1 cellular context compared by ENCODE assay signal in the genomic region with DNA sequence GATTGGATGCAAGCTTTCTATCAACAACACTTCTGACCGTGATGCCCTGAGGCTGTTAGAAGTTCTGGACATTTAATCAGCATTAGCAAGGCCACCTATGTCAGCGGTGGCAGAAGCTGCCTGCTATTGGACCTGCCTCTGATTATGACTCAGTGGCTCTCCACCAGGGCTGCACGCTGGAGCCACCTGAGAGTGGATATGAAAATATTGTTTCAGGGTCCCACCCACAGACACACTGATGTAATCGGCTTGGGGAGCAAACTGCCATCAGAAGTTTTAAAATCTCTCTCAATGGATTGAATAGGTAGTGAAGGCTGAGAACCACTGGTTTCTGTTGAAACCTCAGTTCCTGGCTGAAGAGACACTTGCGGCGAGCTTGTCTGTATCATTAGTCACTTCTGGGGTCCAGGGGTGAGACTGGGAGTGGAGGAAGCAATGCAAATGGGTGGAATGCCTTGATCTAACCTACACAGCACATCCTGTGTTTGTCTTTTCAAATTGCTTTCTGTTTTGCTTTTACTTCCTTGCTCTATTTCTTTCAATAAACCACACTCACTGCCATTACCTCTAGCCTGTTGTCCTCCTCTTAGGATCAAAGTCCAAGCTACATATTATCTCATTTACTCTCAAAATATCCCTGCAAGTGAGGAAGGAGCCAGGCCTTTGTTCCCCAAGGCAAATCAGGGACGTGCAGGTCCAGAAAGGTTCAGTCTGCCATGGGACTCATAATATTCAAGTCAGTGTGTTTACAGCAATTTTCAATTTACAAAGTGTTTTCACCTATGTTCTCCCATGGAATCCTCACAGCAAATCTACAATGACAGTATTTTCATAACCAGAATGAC.
TF ChIP-seq lines count a peak whose summit lies in the region.

No MANE protein-coding gene starts in this region.

TF ChIP-seq in GM12878, 131 proteins besides CTCF, POLR2A, EP300 and RAD21 (continued from another document and continues in another):
- TF ChIP-seq, protein P1, sequence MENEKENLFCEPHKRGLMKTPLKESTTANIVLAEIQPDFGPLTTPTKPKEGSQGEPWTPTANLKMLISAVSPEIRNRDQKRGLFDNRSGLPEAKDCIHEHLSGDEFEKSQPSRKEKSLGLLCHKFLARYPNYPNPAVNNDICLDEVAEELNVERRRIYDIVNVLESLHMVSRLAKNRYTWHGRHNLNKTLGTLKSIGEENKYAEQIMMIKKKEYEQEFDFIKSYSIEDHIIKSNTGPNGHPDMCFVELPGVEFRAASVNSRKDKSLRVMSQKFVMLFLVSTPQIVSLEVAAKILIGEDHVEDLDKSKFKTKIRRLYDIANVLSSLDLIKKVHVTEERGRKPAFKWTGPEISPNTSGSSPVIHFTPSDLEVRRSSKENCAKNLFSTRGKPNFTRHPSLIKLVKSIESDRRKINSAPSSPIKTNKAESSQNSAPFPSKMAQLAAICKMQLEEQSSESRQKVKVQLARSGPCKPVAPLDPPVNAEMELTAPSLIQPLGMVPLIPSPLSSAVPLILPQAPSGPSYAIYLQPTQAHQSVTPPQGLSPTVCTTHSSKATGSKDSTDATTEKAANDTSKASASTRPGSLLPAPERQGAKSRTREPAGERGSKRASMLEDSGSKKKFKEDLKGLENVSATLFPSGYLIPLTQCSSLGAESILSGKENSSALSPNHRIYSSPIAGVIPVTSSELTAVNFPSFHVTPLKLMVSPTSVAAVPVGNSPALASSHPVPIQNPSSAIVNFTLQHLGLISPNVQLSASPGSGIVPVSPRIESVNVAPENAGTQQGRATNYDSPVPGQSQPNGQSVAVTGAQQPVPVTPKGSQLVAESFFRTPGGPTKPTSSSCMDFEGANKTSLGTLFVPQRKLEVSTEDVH (IDR thresholded peaks at IDR 0.05; ENCODE audit: low read depth, partially characterized antibody) = no peak
- TF ChIP-seq, protein P2, sequence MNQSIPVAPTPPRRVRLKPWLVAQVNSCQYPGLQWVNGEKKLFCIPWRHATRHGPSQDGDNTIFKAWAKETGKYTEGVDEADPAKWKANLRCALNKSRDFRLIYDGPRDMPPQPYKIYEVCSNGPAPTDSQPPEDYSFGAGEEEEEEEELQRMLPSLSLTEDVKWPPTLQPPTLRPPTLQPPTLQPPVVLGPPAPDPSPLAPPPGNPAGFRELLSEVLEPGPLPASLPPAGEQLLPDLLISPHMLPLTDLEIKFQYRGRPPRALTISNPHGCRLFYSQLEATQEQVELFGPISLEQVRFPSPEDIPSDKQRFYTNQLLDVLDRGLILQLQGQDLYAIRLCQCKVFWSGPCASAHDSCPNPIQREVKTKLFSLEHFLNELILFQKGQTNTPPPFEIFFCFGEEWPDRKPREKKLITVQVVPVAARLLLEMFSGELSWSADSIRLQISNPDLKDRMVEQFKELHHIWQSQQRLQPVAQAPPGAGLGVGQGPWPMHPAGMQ (IDR thresholded peaks at IDR 0.05; ENCODE audit: borderline replicate concordance) = no peak
- TF ChIP-seq CREM (IDR thresholded peaks at IDR 0.05; ENCODE audit: low read depth) (no peak), ZZZ3 (IDR thresholded peaks at IDR 0.05; ENCODE audit: control insufficient read depth, insufficient read length, low read depth) (no peak), SREBF2 (IDR thresholded peaks at IDR 0.05; ENCODE audit: low read length) (no peak), NFIC (IDR thresholded peaks at IDR 0.05; ENCODE audit: low read depth, low read length) (peak; percentile 24; the same call in 1 of the 2 replicates), TCF3 (IDR thresholded peaks at IDR 0.05; ENCODE audit: borderline replicate concordance, insufficient read depth, low read depth, low read length) (no peak), ZNF384 (IDR thresholded peaks at IDR 0.05; ENCODE audit: borderline replicate concordance, low read depth, low read length) (no peak), GATAD2B (conservative IDR thresholded peaks at IDR 0.05; ENCODE audit: low read depth) (0 out of 2 replicates have a peak, but pooled peaks have one; percentile 23), KDM1A (IDR thresholded peaks at IDR 0.05; ENCODE audit: borderline replicate concordance) (no peak), KLF5 (IDR thresholded peaks at IDR 0.05; ENCODE audit: partially characterized antibody) (no peak), SREBF1 (IDR thresholded peaks at IDR 0.05; ENCODE audit: low read length) (no peak), RCOR1 (conservative IDR thresholded peaks at IDR 0.05; ENCODE audit: low read depth, low read length) (no peak), IRF4 (IDR thresholded peaks at IDR 0.05; ENCODE audit: low read depth, low read length) (peak; percentile 72; the same call in 1 of the 2 replicates), TARDBP (IDR thresholded peaks at IDR 0.05; ENCODE audit: borderline replicate concordance) (no peak), NR2C1 (IDR thresholded peaks at IDR 0.05) (no peak), SPI1 (IDR thresholded peaks at IDR 0.05; ENCODE audit: borderline replicate concordance, insufficient read depth, low read depth, low read length) (no peak; the same call in 1 of the 2 replicates), RB1 (IDR thresholded peaks at IDR 0.05; ENCODE audit: borderline replicate concordance) (no peak), HCFC1 (IDR thresholded peaks at IDR 0.05; ENCODE audit: low read length) (no peak), YY1 (IDR thresholded peaks at IDR 0.05; ENCODE audit: low read depth, low read length) (no peak), EZH2 (IDR thresholded peaks at IDR 0.05; ENCODE audit: borderline replicate concordance, control insufficient read depth, low read depth, low read length) (no peak), TAF1 (IDR thresholded peaks at IDR 0.05; ENCODE audit: borderline replicate concordance, low read depth, low read length) (no peak), SMAD5 (IDR thresholded peaks at IDR 0.05; ENCODE audit: low read depth) (no peak), NR2F1 (conservative IDR thresholded peaks at IDR 0.05) (peak; percentile 60; the same call in 1 of the 2 replicates), DPF2 (IDR thresholded peaks at IDR 0.05) (no peak; the same call in 1 of the 2 replicates), MEF2A (IDR thresholded peaks at IDR 0.05; ENCODE audit: insufficient read depth, low read depth, low read length) (0 out of 2 replicates have a peak, but pooled peaks have one; percentile 27), ZNF622 (IDR thresholded peaks at IDR 0.05) (no peak)
- TF ChIP-seq, protein P3, sequence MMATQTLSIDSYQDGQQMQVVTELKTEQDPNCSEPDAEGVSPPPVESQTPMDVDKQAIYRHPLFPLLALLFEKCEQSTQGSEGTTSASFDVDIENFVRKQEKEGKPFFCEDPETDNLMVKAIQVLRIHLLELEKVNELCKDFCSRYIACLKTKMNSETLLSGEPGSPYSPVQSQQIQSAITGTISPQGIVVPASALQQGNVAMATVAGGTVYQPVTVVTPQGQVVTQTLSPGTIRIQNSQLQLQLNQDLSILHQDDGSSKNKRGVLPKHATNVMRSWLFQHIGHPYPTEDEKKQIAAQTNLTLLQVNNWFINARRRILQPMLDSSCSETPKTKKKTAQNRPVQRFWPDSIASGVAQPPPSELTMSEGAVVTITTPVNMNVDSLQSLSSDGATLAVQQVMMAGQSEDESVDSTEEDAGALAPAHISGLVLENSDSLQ (IDR thresholded peaks at IDR 0.05) = no peak
- TF ChIP-seq, protein P4, sequence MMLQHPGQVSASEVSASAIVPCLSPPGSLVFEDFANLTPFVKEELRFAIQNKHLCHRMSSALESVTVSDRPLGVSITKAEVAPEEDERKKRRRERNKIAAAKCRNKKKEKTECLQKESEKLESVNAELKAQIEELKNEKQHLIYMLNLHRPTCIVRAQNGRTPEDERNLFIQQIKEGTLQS (IDR thresholded peaks at IDR 0.05; ENCODE audit: borderline replicate concordance, extremely low read depth, low read depth, low read length) = no peak
- TF ChIP-seq, protein P5, sequence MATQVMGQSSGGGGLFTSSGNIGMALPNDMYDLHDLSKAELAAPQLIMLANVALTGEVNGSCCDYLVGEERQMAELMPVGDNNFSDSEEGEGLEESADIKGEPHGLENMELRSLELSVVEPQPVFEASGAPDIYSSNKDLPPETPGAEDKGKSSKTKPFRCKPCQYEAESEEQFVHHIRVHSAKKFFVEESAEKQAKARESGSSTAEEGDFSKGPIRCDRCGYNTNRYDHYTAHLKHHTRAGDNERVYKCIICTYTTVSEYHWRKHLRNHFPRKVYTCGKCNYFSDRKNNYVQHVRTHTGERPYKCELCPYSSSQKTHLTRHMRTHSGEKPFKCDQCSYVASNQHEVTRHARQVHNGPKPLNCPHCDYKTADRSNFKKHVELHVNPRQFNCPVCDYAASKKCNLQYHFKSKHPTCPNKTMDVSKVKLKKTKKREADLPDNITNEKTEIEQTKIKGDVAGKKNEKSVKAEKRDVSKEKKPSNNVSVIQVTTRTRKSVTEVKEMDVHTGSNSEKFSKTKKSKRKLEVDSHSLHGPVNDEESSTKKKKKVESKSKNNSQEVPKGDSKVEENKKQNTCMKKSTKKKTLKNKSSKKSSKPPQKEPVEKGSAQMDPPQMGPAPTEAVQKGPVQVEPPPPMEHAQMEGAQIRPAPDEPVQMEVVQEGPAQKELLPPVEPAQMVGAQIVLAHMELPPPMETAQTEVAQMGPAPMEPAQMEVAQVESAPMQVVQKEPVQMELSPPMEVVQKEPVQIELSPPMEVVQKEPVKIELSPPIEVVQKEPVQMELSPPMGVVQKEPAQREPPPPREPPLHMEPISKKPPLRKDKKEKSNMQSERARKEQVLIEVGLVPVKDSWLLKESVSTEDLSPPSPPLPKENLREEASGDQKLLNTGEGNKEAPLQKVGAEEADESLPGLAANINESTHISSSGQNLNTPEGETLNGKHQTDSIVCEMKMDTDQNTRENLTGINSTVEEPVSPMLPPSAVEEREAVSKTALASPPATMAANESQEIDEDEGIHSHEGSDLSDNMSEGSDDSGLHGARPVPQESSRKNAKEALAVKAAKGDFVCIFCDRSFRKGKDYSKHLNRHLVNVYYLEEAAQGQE (IDR thresholded peaks at IDR 0.05; ENCODE audit: low read depth, low read length) = no peak
- TF ChIP-seq, protein P6, sequence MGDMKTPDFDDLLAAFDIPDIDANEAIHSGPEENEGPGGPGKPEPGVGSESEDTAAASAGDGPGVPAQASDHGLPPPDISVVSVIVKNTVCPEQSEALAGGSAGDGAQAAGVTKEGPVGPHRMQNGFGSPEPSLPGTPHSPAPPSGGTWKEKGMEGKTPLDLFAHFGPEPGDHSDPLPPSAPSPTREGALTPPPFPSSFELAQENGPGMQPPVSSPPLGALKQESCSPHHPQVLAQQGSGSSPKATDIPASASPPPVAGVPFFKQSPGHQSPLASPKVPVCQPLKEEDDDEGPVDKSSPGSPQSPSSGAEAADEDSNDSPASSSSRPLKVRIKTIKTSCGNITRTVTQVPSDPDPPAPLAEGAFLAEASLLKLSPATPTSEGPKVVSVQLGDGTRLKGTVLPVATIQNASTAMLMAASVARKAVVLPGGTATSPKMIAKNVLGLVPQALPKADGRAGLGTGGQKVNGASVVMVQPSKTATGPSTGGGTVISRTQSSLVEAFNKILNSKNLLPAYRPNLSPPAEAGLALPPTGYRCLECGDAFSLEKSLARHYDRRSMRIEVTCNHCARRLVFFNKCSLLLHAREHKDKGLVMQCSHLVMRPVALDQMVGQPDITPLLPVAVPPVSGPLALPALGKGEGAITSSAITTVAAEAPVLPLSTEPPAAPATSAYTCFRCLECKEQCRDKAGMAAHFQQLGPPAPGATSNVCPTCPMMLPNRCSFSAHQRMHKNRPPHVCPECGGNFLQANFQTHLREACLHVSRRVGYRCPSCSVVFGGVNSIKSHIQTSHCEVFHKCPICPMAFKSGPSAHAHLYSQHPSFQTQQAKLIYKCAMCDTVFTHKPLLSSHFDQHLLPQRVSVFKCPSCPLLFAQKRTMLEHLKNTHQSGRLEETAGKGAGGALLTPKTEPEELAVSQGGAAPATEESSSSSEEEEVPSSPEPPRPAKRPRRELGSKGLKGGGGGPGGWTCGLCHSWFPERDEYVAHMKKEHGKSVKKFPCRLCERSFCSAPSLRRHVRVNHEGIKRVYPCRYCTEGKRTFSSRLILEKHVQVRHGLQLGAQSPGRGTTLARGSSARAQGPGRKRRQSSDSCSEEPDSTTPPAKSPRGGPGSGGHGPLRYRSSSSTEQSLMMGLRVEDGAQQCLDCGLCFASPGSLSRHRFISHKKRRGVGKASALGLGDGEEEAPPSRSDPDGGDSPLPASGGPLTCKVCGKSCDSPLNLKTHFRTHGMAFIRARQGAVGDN (IDR thresholded peaks at IDR 0.05) = no peak
- TF ChIP-seq, protein P7, sequence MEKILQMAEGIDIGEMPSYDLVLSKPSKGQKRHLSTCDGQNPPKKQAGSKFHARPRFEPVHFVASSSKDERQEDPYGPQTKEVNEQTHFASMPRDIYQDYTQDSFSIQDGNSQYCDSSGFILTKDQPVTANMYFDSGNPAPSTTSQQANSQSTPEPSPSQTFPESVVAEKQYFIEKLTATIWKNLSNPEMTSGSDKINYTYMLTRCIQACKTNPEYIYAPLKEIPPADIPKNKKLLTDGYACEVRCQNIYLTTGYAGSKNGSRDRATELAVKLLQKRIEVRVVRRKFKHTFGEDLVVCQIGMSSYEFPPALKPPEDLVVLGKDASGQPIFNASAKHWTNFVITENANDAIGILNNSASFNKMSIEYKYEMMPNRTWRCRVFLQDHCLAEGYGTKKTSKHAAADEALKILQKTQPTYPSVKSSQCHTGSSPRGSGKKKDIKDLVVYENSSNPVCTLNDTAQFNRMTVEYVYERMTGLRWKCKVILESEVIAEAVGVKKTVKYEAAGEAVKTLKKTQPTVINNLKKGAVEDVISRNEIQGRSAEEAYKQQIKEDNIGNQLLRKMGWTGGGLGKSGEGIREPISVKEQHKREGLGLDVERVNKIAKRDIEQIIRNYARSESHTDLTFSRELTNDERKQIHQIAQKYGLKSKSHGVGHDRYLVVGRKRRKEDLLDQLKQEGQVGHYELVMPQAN (conservative IDR thresholded peaks at IDR 0.05) = no peak
- TF ChIP-seq, protein P8, sequence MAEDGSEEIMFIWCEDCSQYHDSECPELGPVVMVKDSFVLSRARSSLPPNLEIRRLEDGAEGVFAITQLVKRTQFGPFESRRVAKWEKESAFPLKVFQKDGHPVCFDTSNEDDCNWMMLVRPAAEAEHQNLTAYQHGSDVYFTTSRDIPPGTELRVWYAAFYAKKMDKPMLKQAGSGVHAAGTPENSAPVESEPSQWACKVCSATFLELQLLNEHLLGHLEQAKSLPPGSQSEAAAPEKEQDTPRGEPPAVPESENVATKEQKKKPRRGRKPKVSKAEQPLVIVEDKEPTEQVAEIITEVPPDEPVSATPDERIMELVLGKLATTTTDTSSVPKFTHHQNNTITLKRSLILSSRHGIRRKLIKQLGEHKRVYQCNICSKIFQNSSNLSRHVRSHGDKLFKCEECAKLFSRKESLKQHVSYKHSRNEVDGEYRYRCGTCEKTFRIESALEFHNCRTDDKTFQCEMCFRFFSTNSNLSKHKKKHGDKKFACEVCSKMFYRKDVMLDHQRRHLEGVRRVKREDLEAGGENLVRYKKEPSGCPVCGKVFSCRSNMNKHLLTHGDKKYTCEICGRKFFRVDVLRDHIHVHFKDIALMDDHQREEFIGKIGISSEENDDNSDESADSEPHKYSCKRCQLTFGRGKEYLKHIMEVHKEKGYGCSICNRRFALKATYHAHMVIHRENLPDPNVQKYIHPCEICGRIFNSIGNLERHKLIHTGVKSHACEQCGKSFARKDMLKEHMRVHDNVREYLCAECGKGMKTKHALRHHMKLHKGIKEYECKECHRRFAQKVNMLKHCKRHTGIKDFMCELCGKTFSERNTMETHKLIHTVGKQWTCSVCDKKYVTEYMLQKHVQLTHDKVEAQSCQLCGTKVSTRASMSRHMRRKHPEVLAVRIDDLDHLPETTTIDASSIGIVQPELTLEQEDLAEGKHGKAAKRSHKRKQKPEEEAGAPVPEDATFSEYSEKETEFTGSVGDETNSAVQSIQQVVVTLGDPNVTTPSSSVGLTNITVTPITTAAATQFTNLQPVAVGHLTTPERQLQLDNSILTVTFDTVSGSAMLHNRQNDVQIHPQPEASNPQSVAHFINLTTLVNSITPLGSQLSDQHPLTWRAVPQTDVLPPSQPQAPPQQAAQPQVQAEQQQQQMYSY (CRISPR knock-in tag; IDR thresholded peaks at IDR 0.05) = no peak
- TF ChIP-seq, protein P9, sequence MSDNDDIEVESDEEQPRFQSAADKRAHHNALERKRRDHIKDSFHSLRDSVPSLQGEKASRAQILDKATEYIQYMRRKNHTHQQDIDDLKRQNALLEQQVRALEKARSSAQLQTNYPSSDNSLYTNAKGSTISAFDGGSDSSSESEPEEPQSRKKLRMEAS (IDR thresholded peaks at IDR 0.05; ENCODE audit: low read depth, low read length) = no peak
